Comparison of ENCODE assay signal across 23 cellular contexts in the genomic region with DNA sequence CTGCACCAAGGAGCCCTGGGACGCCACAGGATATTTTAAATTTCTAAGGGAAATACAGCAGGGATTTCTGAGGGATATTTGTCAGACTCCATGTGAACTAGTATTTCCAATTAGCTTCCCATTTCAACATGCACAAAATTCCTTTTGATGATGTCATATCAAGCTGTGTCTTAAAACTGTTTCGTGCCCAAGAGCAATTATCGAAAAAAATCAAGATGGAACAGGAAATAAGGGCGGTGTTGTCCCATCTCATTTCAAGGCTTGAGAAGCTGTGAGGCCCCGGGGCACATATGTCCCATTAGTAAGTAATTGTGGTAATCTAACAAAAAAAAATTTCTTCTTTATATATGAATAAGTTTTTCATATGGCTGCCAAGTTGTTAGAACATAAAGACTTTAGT.
DNase-seq lines count a peak whose midpoint lies in the region; TF ChIP-seq lines count a peak whose summit lies in the region.
"Had no signal": no experiment of that assay in that cellular context is flagged by ENCODE, and none has a peak within 500 bp of the region (broad histone marks: within the 10 kb centered on the region; RNA-seq: fewer than 3 reads in every experiment).

No MANE protein-coding gene starts in this region.

- in situ Hi-C loops in ACHN (cut with HindIII; ENCODE audit: low pct_ligation_motif_present, low pct_unique_long_range_greater_than_20kb, low sequenced_read_pairs), result no loop called here

- H3K4me3 ChIP-seq in epithelial cell of esophagus (ENCODE audit: low read length), result no peak overlapping the region
- H3K4me3 ChIP-seq: BLaER1, cardiac muscle cell, coronary artery, stomach, tibial artery had no signal

- CTCF ChIA-PET in RWPE1 (lab: Yijun Ruan, JAX), result interaction anchor here (0.6 kb wide), 1 partner anchor 304 kb away, joined by 3 read pairs; no protein-coding TSS in a partner anchor

- DNase-seq in ELR (ENCODE audit: low read depth) (peak; percentile 48), RWPE1 (ENCODE audit: low spot score) (peak; percentile 46), epithelial cell of esophagus (ENCODE audit: low read depth) (peak; percentile 87), SW480 (ENCODE audit: low spot score) (no peak), ACHN (no peak), Ammon's horn (ENCODE audit: low spot score) (no peak)
- DNase-seq in stimulated activated CD8-positive, alpha-beta memory T cell treated with anti-CD3 and anti-CD28 coated beads, Interleukin-4, amount 100 ng/mL, for 48 hours, result no peak
- DNase-seq: activated CD4-positive, alpha-beta T cell treated with anti-CD3 and anti-CD28 coated beads, Interleukin-2, amount 10 ng/mL, durations not matched to agents 7 days and 5 days; activated naive CD4-positive, alpha-beta T cell treated with Interleukin-2 at 50 U/mL for 16 hours; activated T-cell treated with anti-CD3 and anti-CD28 coated beads, Interleukin-2, amount 50 U/mL, for 72 hours; H7; head of caudate nucleus; left cardiac atrium; NCI-H1105; NCI-H2029; NCI-H69; posterior cingulate gyrus; RPMI8226; stomach; tibial artery had no signal

- POLR2A ChIA-PET in RWPE1 (lab: Yijun Ruan, JAX; ENCODE audit: low non-redundant PET), result no interaction called here

- peak overlapping the region; percentile 74 for H3K27ac ChIP-seq in RWPE1
- H3K27ac ChIP-seq: BLaER1, cardiac muscle cell, coronary artery, stomach, tibial artery had no signal

- TF ChIP-seq CTCF in RWPE1 (conservative IDR thresholded peaks at IDR 0.05; ENCODE audit: low read depth), result no peak
- no peak for TF ChIP-seq CTCF in epithelial cell of esophagus (IDR thresholded peaks at IDR 0.05; ENCODE audit: insufficient read depth, low read depth, low read length, missing control alignments)

Comparison
In these comparisons a context has a peak if more than half of its experiments do, and no peak if none do; other contexts are left out.
1. DNase-seq: peak in ELR (single experiment), RWPE1 (single experiment) and epithelial cell of esophagus (single experiment); none in SW480 (single experiment), ACHN (single experiment), stimulated activated CD8-positive, alpha-beta memory T cell treated with anti-CD3 and anti-CD28 coated beads, Interleukin-4, amount 100 ng/mL, for 48 hours (single experiment) and Ammon's horn (single experiment).